In genomic region chr2:16737812-16738211, GRCh38 we compare ENCODE assay signal across 32 cellular contexts.
"Had no signal": no experiment of that assay in that cellular context is flagged by ENCODE, and none has a peak within 500 bp of the region (broad histone marks: within the 10 kb centered on the region; RNA-seq: fewer than 3 reads in every experiment).

No MANE protein-coding gene starts in this region.

- DNase-seq: activated B cell treated with CpG ODN at 0.5 μM for 24 hours; activated CD4-positive, alpha-beta memory T cell treated with anti-CD3 and anti-CD28 coated beads for 36 hours; activated CD4-positive, alpha-beta T cell treated with anti-CD3 and anti-CD28 coated beads for 4 hours; activated CD4-positive, alpha-beta T cell treated with anti-CD3 and anti-CD28 coated beads, Interleukin-2, amount 10 ng/mL, durations not matched to agents 24 days and 14 days; activated CD4-positive, alpha-beta T cell treated with anti-CD3 and anti-CD28 coated beads, Interleukin-2, amount 50 U/mL, for 1 hour; activated CD4-positive, alpha-beta T cell treated with anti-CD3 and anti-CD28 coated beads, Interleukin-2, amount 50 U/mL, for 4 hours; activated CD4-positive, CD25-positive, alpha-beta regulatory T cell treated with anti-CD3 and anti-CD28 coated beads, Interleukin-2, amount 50 U/mL, for 72 hours; activated CD8-positive, alpha-beta memory T cell treated with anti-CD3 and anti-CD28 coated beads, Interleukin-2, amount 50 U/mL, for 4 hours; activated CD8-positive, alpha-beta T cell treated with anti-CD3 and anti-CD28 coated beads for 36 hours; activated effector memory CD4-positive, alpha-beta T cell treated with anti-CD3 and anti-CD28 coated beads, Interleukin-2, amount 50 U/mL, for 16 hours; activated gamma-delta T cell treated with Interleukin-2 at 50 U/mL for 16 hours; activated naive CD4-positive, alpha-beta T cell; activated naive CD4-positive, alpha-beta T cell treated with anti-CD3 and anti-CD28 coated beads for 36 hours; activated naive CD4-positive, alpha-beta T cell treated with anti-CD3 and anti-CD28 coated beads, Interleukin-2, amount 50 U/mL, for 16 hours; activated naive CD8-positive, alpha-beta T cell treated with anti-CD3 and anti-CD28 coated beads for 36 hours; activated T-cell treated with anti-CD3 and anti-CD28 coated beads for 4 hours; activated T-cell treated with anti-CD3 and anti-CD28 coated beads, Interleukin-2, amount 50 U/mL, for 1 hour; activated T-cell treated with anti-CD3 and anti-CD28 coated beads, Interleukin-2, amount 50 U/mL, for 4 hours; activated T-cell treated with anti-CD3 and anti-CD28 coated beads, Interleukin-2, amount 50 U/mL, for 72 hours; amniotic stem cell; aorta; body of pancreas; central memory CD4-positive, alpha-beta T cell; T-helper 2 cell; T-helper 9 cell had no signal

- ATAC-seq: activated CD8-positive, alpha-beta T cell treated with anti-CD3 and anti-CD28 coated beads for 36 hours; activated naive CD4-positive, alpha-beta T cell treated with anti-CD3 and anti-CD28 coated beads, Interleukin-2, amount 50 U/mL, for 72 hours; activated T-cell treated with anti-CD3 and anti-CD28 coated beads, Interleukin-2, amount 50 U/mL, for 4 hours; activated T-cell treated with anti-CD3 and anti-CD28 coated beads, Interleukin-2, amount 50 U/mL, for 72 hours; activated T-helper 17 cell treated with anti-CD3 and anti-CD28 coated beads, Interleukin-2, amount 50 U/mL, for 72 hours; body of pancreas had no signal

- H3K9me3 ChIP-seq: adrenal gland, body of pancreas had no signal

- FAIRE-seq: astrocyte, colon, TTC549 had no signal

- H3K27me3 ChIP-seq: adrenal gland, body of pancreas had no signal

- H3K27ac ChIP-seq: adrenal gland, VCaP had no signal

- H3K36me3 ChIP-seq: adrenal gland had no signal

- H3K4me3 ChIP-seq: adrenal gland, body of pancreas had no signal
